2 cellular contexts compared by ENCODE assay signal in the genomic region with DNA sequence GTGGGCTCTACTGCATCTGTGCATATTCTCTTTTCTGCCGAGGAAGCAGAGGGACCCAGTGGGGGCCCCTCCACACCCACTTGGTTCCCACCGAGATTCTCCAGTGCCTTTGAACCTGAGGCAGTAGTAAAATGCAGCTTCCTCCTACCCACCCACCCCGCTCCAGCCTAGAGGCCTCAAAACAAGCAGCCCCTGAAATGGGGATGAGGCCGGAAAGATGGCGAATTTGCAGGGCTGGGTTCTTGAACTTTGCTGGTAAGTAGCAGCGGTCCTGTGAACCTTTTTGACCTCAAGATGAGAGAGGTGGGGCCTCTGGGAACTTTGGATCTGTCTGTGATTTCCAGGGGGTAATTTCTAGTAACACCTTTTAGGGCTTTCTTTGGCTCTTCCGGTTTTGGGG.
TF ChIP-seq lines count a peak whose summit lies in the region.

No MANE protein-coding gene starts in this region.

TF ChIP-seq in liver, 16 proteins besides CTCF, POLR2A, EP300 and RAD21 (continued from another document):
- TF ChIP-seq, protein P1, sequence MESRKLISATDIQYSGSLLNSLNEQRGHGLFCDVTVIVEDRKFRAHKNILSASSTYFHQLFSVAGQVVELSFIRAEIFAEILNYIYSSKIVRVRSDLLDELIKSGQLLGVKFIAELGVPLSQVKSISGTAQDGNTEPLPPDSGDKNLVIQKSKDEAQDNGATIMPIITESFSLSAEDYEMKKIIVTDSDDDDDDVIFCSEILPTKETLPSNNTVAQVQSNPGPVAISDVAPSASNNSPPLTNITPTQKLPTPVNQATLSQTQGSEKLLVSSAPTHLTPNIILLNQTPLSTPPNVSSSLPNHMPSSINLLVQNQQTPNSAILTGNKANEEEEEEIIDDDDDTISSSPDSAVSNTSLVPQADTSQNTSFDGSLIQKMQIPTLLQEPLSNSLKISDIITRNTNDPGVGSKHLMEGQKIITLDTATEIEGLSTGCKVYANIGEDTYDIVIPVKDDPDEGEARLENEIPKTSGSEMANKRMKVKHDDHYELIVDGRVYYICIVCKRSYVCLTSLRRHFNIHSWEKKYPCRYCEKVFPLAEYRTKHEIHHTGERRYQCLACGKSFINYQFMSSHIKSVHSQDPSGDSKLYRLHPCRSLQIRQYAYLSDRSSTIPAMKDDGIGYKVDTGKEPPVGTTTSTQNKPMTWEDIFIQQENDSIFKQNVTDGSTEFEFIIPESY (IDR thresholded peaks at IDR 0.05), result no peak
- TF ChIP-seq EGR1 (IDR thresholded peaks at IDR 0.05; ENCODE audit: low read depth in 2 of 2) (no peak), HNF4G (IDR thresholded peaks at IDR 0.05) (no peak), RXRA (IDR thresholded peaks at IDR 0.05) (no peak), HNF4A (conservative IDR thresholded peaks at IDR 0.05) (no peak), YY1 (IDR thresholded peaks at IDR 0.05) (no peak), TAF1 (conservative IDR thresholded peaks at IDR 0.05) (no peak)
- TF ChIP-seq, protein P2, sequence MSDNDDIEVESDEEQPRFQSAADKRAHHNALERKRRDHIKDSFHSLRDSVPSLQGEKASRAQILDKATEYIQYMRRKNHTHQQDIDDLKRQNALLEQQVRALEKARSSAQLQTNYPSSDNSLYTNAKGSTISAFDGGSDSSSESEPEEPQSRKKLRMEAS (IDR thresholded peaks at IDR 0.05), result no peak
- TF ChIP-seq, protein P3, sequence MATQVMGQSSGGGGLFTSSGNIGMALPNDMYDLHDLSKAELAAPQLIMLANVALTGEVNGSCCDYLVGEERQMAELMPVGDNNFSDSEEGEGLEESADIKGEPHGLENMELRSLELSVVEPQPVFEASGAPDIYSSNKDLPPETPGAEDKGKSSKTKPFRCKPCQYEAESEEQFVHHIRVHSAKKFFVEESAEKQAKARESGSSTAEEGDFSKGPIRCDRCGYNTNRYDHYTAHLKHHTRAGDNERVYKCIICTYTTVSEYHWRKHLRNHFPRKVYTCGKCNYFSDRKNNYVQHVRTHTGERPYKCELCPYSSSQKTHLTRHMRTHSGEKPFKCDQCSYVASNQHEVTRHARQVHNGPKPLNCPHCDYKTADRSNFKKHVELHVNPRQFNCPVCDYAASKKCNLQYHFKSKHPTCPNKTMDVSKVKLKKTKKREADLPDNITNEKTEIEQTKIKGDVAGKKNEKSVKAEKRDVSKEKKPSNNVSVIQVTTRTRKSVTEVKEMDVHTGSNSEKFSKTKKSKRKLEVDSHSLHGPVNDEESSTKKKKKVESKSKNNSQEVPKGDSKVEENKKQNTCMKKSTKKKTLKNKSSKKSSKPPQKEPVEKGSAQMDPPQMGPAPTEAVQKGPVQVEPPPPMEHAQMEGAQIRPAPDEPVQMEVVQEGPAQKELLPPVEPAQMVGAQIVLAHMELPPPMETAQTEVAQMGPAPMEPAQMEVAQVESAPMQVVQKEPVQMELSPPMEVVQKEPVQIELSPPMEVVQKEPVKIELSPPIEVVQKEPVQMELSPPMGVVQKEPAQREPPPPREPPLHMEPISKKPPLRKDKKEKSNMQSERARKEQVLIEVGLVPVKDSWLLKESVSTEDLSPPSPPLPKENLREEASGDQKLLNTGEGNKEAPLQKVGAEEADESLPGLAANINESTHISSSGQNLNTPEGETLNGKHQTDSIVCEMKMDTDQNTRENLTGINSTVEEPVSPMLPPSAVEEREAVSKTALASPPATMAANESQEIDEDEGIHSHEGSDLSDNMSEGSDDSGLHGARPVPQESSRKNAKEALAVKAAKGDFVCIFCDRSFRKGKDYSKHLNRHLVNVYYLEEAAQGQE (IDR thresholded peaks at IDR 0.05), result no peak

TF ChIP-seq in HepG2, 621 proteins besides CTCF, POLR2A, EP300 and RAD21 (continued from another document):
- TF ChIP-seq, protein P4, sequence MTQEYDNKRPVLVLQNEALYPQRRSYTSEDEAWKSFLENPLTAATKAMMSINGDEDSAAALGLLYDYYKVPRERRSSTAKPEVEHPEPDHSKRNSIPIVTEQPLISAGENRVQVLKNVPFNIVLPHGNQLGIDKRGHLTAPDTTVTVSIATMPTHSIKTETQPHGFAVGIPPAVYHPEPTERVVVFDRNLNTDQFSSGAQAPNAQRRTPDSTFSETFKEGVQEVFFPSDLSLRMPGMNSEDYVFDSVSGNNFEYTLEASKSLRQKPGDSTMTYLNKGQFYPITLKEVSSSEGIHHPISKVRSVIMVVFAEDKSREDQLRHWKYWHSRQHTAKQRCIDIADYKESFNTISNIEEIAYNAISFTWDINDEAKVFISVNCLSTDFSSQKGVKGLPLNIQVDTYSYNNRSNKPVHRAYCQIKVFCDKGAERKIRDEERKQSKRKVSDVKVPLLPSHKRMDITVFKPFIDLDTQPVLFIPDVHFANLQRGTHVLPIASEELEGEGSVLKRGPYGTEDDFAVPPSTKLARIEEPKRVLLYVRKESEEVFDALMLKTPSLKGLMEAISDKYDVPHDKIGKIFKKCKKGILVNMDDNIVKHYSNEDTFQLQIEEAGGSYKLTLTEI (CRISPR knock-in tag; conservative IDR thresholded peaks at IDR 0.05), result no peak
- TF ChIP-seq KLF11 (CRISPR knock-in tag; IDR thresholded peaks at IDR 0.05), result no peak
- TF ChIP-seq ETV6 (CRISPR knock-in tag; conservative IDR thresholded peaks at IDR 0.05), result no peak
- TF ChIP-seq TOPORS (CRISPR knock-in tag; IDR thresholded peaks at IDR 0.05), result no peak
- no peak for TF ChIP-seq HOXD1 (CRISPR knock-in tag; IDR thresholded peaks at IDR 0.05)
- no peak for TF ChIP-seq ZSCAN9 (CRISPR knock-in tag; IDR thresholded peaks at IDR 0.05; ENCODE audit: borderline replicate concordance)
- no peak for TF ChIP-seq FOXA1 (IDR thresholded peaks at IDR 0.05)
- no peak for TF ChIP-seq FOXA1 (CRISPR knock-in tag; IDR thresholded peaks at IDR 0.05)
- no peak for TF ChIP-seq ZSCAN30 (CRISPR knock-in tag; IDR thresholded peaks at IDR 0.05)
- TF ChIP-seq ZNF207 (IDR thresholded peaks at IDR 0.05; ENCODE audit: borderline replicate concordance), result no peak
- TF ChIP-seq HNRNPK (IDR thresholded peaks at IDR 0.05; ENCODE audit: low read depth, low read length, poor library complexity, severe bottlenecking), result no peak
- TF ChIP-seq ZNF24 (IDR thresholded peaks at IDR 0.05), result no peak
- TF ChIP-seq ZNF7 (CRISPR knock-in tag; IDR thresholded peaks at IDR 0.05), result no peak
- TF ChIP-seq FOXO1 (CRISPR knock-in tag; IDR thresholded peaks at IDR 0.05), result no peak
